2 cellular contexts compared by ENCODE assay signal in genomic region chr1:19981507-19982312, GRCh38.
TF ChIP-seq lines count a peak whose summit lies in the region.

No MANE protein-coding gene starts in this region.

TF ChIP-seq in WTC11, 78 proteins besides CTCF, POLR2A, EP300 and RAD21 (continued from another document):
- no peak for TF ChIP-seq MXD4 (CRISPR knock-in tag; IDR thresholded peaks at IDR 0.05; ENCODE audit: borderline replicate concordance)
- no peak for TF ChIP-seq PRRX2 (CRISPR knock-in tag; IDR thresholded peaks at IDR 0.05)
- no peak for TF ChIP-seq ZNF263 (CRISPR knock-in tag; IDR thresholded peaks at IDR 0.05; ENCODE audit: low read depth)
- TF ChIP-seq RELA (CRISPR knock-in tag; IDR thresholded peaks at IDR 0.05; ENCODE audit: borderline replicate concordance): no peak
- no peak for TF ChIP-seq EMX1 (CRISPR knock-in tag; IDR thresholded peaks at IDR 0.05)
- no peak for TF ChIP-seq CREB1 (CRISPR knock-in tag; IDR thresholded peaks at IDR 0.05)
- no peak for TF ChIP-seq ZBTB21 (CRISPR knock-in tag; IDR thresholded peaks at IDR 0.05; ENCODE audit: borderline replicate concordance)
- TF ChIP-seq, protein P1, sequence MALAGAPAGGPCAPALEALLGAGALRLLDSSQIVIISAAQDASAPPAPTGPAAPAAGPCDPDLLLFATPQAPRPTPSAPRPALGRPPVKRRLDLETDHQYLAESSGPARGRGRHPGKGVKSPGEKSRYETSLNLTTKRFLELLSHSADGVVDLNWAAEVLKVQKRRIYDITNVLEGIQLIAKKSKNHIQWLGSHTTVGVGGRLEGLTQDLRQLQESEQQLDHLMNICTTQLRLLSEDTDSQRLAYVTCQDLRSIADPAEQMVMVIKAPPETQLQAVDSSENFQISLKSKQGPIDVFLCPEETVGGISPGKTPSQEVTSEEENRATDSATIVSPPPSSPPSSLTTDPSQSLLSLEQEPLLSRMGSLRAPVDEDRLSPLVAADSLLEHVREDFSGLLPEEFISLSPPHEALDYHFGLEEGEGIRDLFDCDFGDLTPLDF (CRISPR knock-in tag; IDR thresholded peaks at IDR 0.05): no peak
- no peak for TF ChIP-seq TEAD4 (CRISPR knock-in tag; IDR thresholded peaks at IDR 0.05)
- TF ChIP-seq FOXP4 (CRISPR knock-in tag; IDR thresholded peaks at IDR 0.05): no peak
- no peak for TF ChIP-seq NFATC4 (CRISPR knock-in tag; IDR thresholded peaks at IDR 0.05)
- no peak for TF ChIP-seq PREB (CRISPR knock-in tag; IDR thresholded peaks at IDR 0.05; ENCODE audit: borderline replicate concordance)
- TF ChIP-seq, protein P2, sequence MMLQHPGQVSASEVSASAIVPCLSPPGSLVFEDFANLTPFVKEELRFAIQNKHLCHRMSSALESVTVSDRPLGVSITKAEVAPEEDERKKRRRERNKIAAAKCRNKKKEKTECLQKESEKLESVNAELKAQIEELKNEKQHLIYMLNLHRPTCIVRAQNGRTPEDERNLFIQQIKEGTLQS (CRISPR knock-in tag; conservative IDR thresholded peaks at IDR 0.05): no peak
- TF ChIP-seq FOXP1 (CRISPR knock-in tag; IDR thresholded peaks at IDR 0.05; ENCODE audit: borderline replicate concordance): no peak
TF ChIP-seq in WTC11: peak in this region for 0.

TF ChIP-seq in HEK293T, 16 proteins besides CTCF, POLR2A, EP300 and RAD21 (continued from another document):
- TF ChIP-seq PKNOX1 (IDR thresholded peaks at IDR 0.05): no peak
- no peak for TF ChIP-seq ARNT (IDR thresholded peaks at IDR 0.05)
- no peak for TF ChIP-seq FOXM1 (IDR thresholded peaks at IDR 0.05; ENCODE audit: borderline replicate concordance)
- TF ChIP-seq L3MBTL2 (conservative IDR thresholded peaks at IDR 0.05): no peak
- no peak for TF ChIP-seq BHLHE40 (IDR thresholded peaks at IDR 0.05; ENCODE audit: borderline replicate concordance)
- TF ChIP-seq LEF1 (IDR thresholded peaks at IDR 0.05; ENCODE audit: borderline replicate concordance): no peak
- TF ChIP-seq TARDBP (IDR thresholded peaks at IDR 0.05): no peak
- TF ChIP-seq ZNF384 (IDR thresholded peaks at IDR 0.05): no peak
- TF ChIP-seq ELF4 (IDR thresholded peaks at IDR 0.05): no peak
- no peak for TF ChIP-seq NFRKB (IDR thresholded peaks at IDR 0.05)
- no peak for TF ChIP-seq HDGF (IDR thresholded peaks at IDR 0.05; ENCODE audit: borderline replicate concordance)
